Comparison of ENCODE assay signal across 14 cellular contexts in the genomic region with DNA sequence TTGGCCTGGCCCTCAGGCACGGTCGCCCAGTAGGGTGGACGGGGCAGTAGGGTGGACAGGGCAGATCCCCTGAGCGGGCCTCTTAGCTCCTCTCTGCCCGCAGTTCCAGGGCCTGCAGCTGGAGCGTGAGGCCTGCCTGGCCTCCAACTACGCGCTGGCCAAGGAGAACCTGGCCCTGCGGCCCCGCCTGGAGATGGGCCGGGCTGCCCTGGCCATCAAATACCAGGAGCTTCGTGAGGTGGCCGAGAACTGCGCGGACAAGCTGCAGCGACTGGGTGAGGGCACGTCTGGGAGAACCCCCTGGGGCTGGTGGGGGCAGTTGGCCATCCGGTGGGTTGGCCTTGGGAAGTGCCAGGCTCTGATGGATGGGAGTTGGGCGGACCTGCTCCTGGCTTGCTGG. TPM values are rescaled to one million over a fixed set of nuclear protein-coding genes. Genes with fewer than 3 reads are reported as not detected.
DNase-seq lines count a peak whose midpoint lies in the region; TF ChIP-seq lines count a peak whose summit lies in the region.
"Had no signal": no experiment of that assay in that cellular context is flagged by ENCODE, and none has a peak within 500 bp of the region (broad histone marks: within the 10 kb centered on the region; RNA-seq: fewer than 3 reads in every experiment).

No MANE protein-coding gene starts in this region.

- no peaks in the 10 kb centered on the region for H3K36me3 ChIP-seq in HUES6 (ENCODE audit: control insufficient read depth, insufficient read depth, low read length)
- no peaks in the 10 kb centered on the region for H3K36me3 ChIP-seq in endodermal cell (ENCODE audit: control insufficient read depth, insufficient read depth, low read length)
- H3K36me3 ChIP-seq: uterus had no signal

- H3K9me3 ChIP-seq in HUES6 (ENCODE audit: control insufficient read depth, insufficient read depth, low read depth, low read length) (no peaks in the 10 kb centered on the region), endodermal cell (ENCODE audit: control insufficient read depth, low read length) (no peaks in the 10 kb centered on the region)
- H3K9me3 ChIP-seq: uterus had no signal

- H3K27ac ChIP-seq in HUES6 (ENCODE audit: low read depth, low read length): no peak overlapping the region
- H3K27ac ChIP-seq in endodermal cell (ENCODE audit: low read depth, low read length): no peak overlapping the region
- H3K27ac ChIP-seq: uterus had no signal

- H3K4me3 ChIP-seq in HUES6 (ENCODE audit: low read depth, low read length) (peak overlapping the region; percentile 10; the same call in 1 of the 2 replicates), endodermal cell (ENCODE audit: low read length) (no peak overlapping the region)

- peaks cover 5% of the 10 kb centered on the region; the same call in 1 of the 2 replicates for H3K27me3 ChIP-seq in HUES6 (ENCODE audit: control insufficient read depth, insufficient read depth, low read length)
- no peaks in the 10 kb centered on the region for H3K27me3 ChIP-seq in endodermal cell (ENCODE audit: control insufficient read depth, insufficient read depth, low read length, poor library complexity, severe bottlenecking)
- H3K27me3 ChIP-seq: uterus had no signal

- DNase-seq in endodermal cell (peak; percentile 53), retina (peak; percentile 57), occipital lobe (lab: John Stamatoyannopoulos, UW) (no peak), SHP77 treated with DMSO at 0.1 percent for 48 hours (lab: John Stamatoyannopoulos, UW) (no peak)
- DNase-seq: activated CD4-positive, alpha-beta T cell treated with anti-CD3 and anti-CD28 coated beads for 48 hours; activated T-cell treated with anti-CD3 and anti-CD28 coated beads, Interleukin-2, amount 50 U/mL, for 4 hours; CD4-positive, CD25-positive, alpha-beta regulatory T cell; erythroblast; MM.1S; NCI-H2081; stimulated activated CD4-positive, alpha-beta T cell treated with anti-CD3 and anti-CD28 coated beads, Interleukin-4, amount 100 ng/mL, for 24 hours; uterus had no signal

- TF ChIP-seq CTCF in endodermal cell (conservative IDR thresholded peaks at IDR 0.05): no peak

- H3K27me3 Mint-ChIP-seq in endodermal cell (ENCODE audit: insufficient read depth): peaks cover 29% of the 10 kb centered on the region

- H3K36me3 Mint-ChIP-seq in endodermal cell (ENCODE audit: low read depth): peaks cover 6% of the 10 kb centered on the region
- H3K36me3 Mint-ChIP-seq: CD4-positive, CD25-positive, alpha-beta regulatory T cell; stimulated activated effector memory CD8-positive, alpha-beta T cell treated with anti-CD3 and anti-CD28 coated beads, Interleukin-12 subunit alpha, Interleukin-12 subunit beta, amount 100 ng/mL, for 72 hours had no signal

- peaks cover 5% of the 10 kb centered on the region for H3K4me1 Mint-ChIP-seq in endodermal cell

- 84 to 87% methylated on average over 16 to 19 of the region's 19 CpGs for WGBS in endodermal cell (ENCODE audit: insufficient coverage in 1 of 2, insufficient read length in 1 of 2), 2 experiments

- H3K9ac ChIP-seq in HUES6 (ENCODE audit: low read length) (no peak overlapping the region), endodermal cell (ENCODE audit: extremely low read depth, low read length, poor library complexity, severe bottlenecking) (no peak overlapping the region)

- H3K4me3 Mint-ChIP-seq in endodermal cell: no peak overlapping the region

- H3K4me1 ChIP-seq in HUES6 (ENCODE audit: control insufficient read depth, insufficient read depth, low read length) (peaks cover 26% of the 10 kb centered on the region; the same call in 1 of the 2 replicates), endodermal cell (ENCODE audit: control insufficient read depth, insufficient read depth, low read length) (no peaks in the 10 kb centered on the region)

- no peaks in the 10 kb centered on the region for H3K9me3 Mint-ChIP-seq in endodermal cell
- H3K9me3 Mint-ChIP-seq: activated T-cell treated with anti-CD3 and anti-CD28 coated beads, Interleukin-2, amount 50 U/mL, for 4 hours; stimulated activated effector memory CD8-positive, alpha-beta T cell treated with anti-CD3 and anti-CD28 coated beads, Interleukin-12 subunit alpha, Interleukin-12 subunit beta, amount 100 ng/mL, for 72 hours had no signal

- H3K27ac Mint-ChIP-seq in endodermal cell: no peak overlapping the region

RNA-seq across cellular contexts. Expression of a gene that starts 1.7 kb away (rescaled TPM):
- 1 to 10 TPM; 6.1 to 9.1 TPM for total RNA-seq in endodermal cell
- 12.5 TPM for polyA plus RNA-seq in endodermal cell (2013, experiment 1 of 2)
- 10.6 TPM for polyA plus RNA-seq in endodermal cell (2013, experiment 2 of 2)
- 21.5 TPM for total RNA-seq in occipital lobe

RNA-seq across cellular contexts. Expression of a gene that starts 13.9 kb away (rescaled TPM):
- 10 to 100 TPM in 1 of 2 donors, 1 to 10 TPM in 1; 8.9 to 11.1 TPM for total RNA-seq in endodermal cell
- polyA plus RNA-seq in endodermal cell (2013, experiment 1 of 2): 4.6 TPM
- polyA plus RNA-seq in endodermal cell (2013, experiment 2 of 2): 4.4 TPM
- total RNA-seq in occipital lobe: 3.1 TPM

RNA-seq across cellular contexts. Expression of a gene that starts 14.1 kb away (rescaled TPM):
- 10 to 100 TPM; 62.2 to 67.2 TPM for total RNA-seq in endodermal cell
- 55.9 TPM for polyA plus RNA-seq in endodermal cell (2013, experiment 1 of 2)
- polyA plus RNA-seq in endodermal cell (2013, experiment 2 of 2): 66.2 TPM
- total RNA-seq in occipital lobe: 23.7 TPM

RNA-seq across cellular contexts. Expression of a gene that starts 45.0 kb away (rescaled TPM):
- total RNA-seq in endodermal cell: 10 to 100 TPM; 39.7 to 58.0 TPM
- 5.2 TPM for polyA plus RNA-seq in endodermal cell (2013, experiment 1 of 2)
- 2.8 TPM for polyA plus RNA-seq in endodermal cell (2013, experiment 2 of 2)
- total RNA-seq in occipital lobe: not detected
- total RNA-seq: CD4-positive, CD25-positive, alpha-beta regulatory T cell had no signal
- polyA plus RNA-seq: CD4-positive, CD25-positive, alpha-beta regulatory T cell had no signal

RNA-seq across cellular contexts. Expression of a gene that starts 50.2 kb away (rescaled TPM):
- total RNA-seq in endodermal cell (10 to 100 TPM; 23.0 to 34.4 TPM), occipital lobe (49.8 TPM)
- 25.5 TPM for polyA plus RNA-seq in endodermal cell (2013, experiment 1 of 2)
- 16.4 TPM for polyA plus RNA-seq in endodermal cell (2013, experiment 2 of 2)

Comparison
In these comparisons a context has a peak if more than half of its experiments do, and no peak if none do; other contexts are left out.
1. DNase-seq: peak in endodermal cell (single experiment) and retina (single experiment); none in occipital lobe (single experiment) and SHP77 treated with DMSO at 0.1 percent for 48 hours (single experiment).